Comparison of ENCODE assay signal across 9 cellular contexts in the genomic region with DNA sequence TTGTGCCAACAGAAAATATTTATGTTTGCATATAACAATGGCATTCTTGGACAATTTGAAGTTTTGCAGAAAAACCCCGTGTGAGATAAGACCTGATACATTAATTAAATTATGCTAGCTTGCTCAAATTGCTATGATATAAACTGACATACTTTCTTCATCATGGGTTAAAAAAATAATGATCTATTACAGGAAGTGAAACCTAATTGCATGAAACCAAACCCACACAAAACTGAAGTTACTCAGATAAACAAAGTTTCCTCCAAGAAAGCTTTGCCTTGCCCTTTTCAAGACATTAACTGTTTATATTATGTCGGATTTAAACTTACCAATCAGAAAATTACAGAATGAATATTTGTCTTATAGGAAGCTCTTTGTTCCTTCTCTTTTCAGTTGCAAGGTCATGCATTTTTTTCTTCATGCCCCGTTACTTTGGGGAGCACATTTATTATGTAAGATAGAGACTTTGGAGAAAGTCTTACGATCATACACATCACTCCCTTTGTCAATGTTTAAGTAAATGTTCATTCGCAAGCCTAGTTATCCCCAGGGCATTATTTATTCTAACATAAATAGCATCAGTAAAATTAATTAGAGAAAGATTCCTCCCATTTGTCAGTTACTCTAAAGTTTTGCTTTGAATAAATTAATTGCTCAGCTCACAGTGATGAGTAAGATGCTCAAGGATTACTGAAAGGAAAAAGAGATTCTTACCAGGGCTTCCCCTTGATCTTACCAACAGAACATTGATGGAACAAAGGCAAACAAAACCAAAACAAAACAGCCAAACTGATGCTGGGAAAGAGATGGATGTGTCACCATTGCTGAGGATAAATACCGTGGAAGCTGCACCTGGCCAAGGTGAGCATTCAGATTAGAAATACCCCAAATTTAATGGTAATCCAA. TPM values are rescaled to one million over a fixed set of nuclear protein-coding genes. Genes with fewer than 3 reads are reported as not detected.
DNase-seq lines count a peak whose midpoint lies in the region; ATAC-seq, FAIRE-seq and TF ChIP-seq lines count a peak whose summit lies in the region.
"Had no signal": no experiment of that assay in that cellular context is flagged by ENCODE, and none has a peak within 500 bp of the region (broad histone marks: within the 10 kb centered on the region; RNA-seq: fewer than 3 reads in every experiment).

No MANE protein-coding gene starts in this region.

- H3K9me3 ChIP-seq in BE2C: no peaks in the 10 kb centered on the region

- H3K4me1 ChIP-seq in BE2C: no peaks in the 10 kb centered on the region
- H3K4me1 ChIP-seq: left ventricle myocardium inferior had no signal

- no peak overlapping the region for H3K27ac Mint-ChIP-seq in mesothelial cell of epicardium

- TF ChIP-seq CTCF in BE2C (IDR thresholded peaks at IDR 0.05; ENCODE audit: low read depth, low read length): no peak
- TF ChIP-seq CTCF in mesothelial cell of epicardium (IDR thresholded peaks at IDR 0.05; ENCODE audit: unreplicated experiment): no peak

- ATAC-seq in GM19397 (IDR thresholded peaks at IDR 0.05; ENCODE audit: unreplicated experiment) (peak; percentile 84), HG03045 (IDR thresholded peaks at IDR 0.05; ENCODE audit: unreplicated experiment) (peak; percentile 92)

- H3K36me3 Mint-ChIP-seq in mesothelial cell of epicardium: no peaks in the 10 kb centered on the region

- FAIRE-seq in GM12891 (lab: Jason Lieb, UNC): no peak
- no peak for FAIRE-seq in RCC 7860 (lab: Jason Lieb, UNC)

- peaks cover 20% of the 10 kb centered on the region for H3K9me3 Mint-ChIP-seq in mesothelial cell of epicardium

- no peak overlapping the region for H3K4me3 ChIP-seq in BE2C (ENCODE audit: low read depth, low read length)
- H3K4me3 ChIP-seq: left ventricle myocardium inferior had no signal

- H3K4me3 Mint-ChIP-seq in mesothelial cell of epicardium: no peak overlapping the region

- H3K36me3 ChIP-seq in BE2C: no peaks in the 10 kb centered on the region
- H3K36me3 ChIP-seq: left ventricle myocardium inferior had no signal

- DNase-seq in GM12891 (ENCODE audit: insufficient read length, low spot score): no peak
- peak; percentile 4 for DNase-seq in RPMI8226
- no peak for DNase-seq in activated naive CD4-positive, alpha-beta T cell (lab: John Stamatoyannopoulos, UW)
- DNase-seq in RCC 7860 (ENCODE audit: low spot score): no peak
- no peak for DNase-seq in BE2C
- DNase-seq in mesothelial cell of epicardium (ENCODE audit: low spot score in 2 of 2, unreplicated experiment in 2 of 2): no peak
- DNase-seq: left ventricle myocardium inferior had no signal

- H3K27me3 Mint-ChIP-seq in mesothelial cell of epicardium (ENCODE audit: low read depth): peaks cover 38% of the 10 kb centered on the region

- no peaks in the 10 kb centered on the region; the same call in 1 of the 2 replicates for H3K27me3 ChIP-seq in BE2C

- H3K4me1 Mint-ChIP-seq in mesothelial cell of epicardium: peaks cover 4% of the 10 kb centered on the region

- TF ChIP-seq POLR2A in GM12891 (IDR thresholded peaks at IDR 0.05; ENCODE audit: low read depth, low read length): no peak

TF ChIP-seq in GM12891, 5 proteins besides CTCF, POLR2A, EP300 and RAD21:
- peak; percentile 96 for TF ChIP-seq SPI1 (IDR thresholded peaks at IDR 0.05; ENCODE audit: low read depth, low read length)
- no peak for TF ChIP-seq POU2F2 (IDR thresholded peaks at IDR 0.05; ENCODE audit: low read depth, low read length)

RNA-seq across cellular contexts. Expression of a gene that starts 14.7 kb away (rescaled TPM):
- 1.5 TPM for polyA plus RNA-seq in GM12891 (2012; ENCODE audit: low read depth, missing spikeins)
- polyA plus RNA-seq in BE2C (2012; ENCODE audit: insufficient read depth, insufficient read length, low read depth): not detected
- total RNA-seq in mesothelial cell of epicardium: not detected in 3 replicates
- total RNA-seq: left ventricle myocardium inferior had no signal
